In the genomic region with DNA sequence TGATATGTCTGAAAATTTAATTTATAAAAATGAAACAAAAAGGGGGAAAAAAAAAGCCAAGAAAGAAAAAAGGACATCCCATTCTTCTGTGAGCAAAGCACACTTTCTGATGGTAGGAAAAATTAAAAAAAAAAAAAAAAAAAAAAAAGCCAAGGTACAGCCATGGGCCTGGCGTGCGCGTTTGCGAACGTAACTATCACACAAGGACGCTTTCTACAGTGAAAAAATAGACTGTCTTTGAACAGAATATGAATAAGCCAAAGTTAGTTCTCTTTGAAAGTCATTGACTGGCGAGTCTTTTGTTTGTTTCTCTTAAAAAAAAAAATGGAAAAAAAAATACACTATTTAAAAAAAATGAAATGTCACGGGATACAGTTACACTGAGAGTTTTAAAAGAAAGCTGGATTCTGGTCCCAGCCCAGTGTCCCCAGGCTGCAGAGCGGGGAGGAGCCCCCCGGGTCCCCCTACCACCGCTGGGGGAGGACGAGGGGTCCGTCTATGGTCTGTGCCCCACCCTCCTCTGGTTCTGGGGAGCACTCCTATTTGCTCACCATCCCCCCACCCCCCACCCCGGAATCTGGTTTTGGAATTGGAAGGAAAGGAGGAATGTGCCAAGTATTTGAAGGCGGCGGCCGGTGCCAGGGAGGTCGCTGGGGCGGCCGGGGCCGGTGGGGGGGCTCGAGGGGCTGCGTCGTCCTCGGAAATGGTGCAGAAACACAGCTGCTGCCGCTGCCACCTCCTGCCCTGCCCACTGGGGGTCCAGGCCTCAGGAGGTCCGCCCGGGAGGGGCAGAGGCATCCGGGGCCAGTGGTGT, we compare ENCODE assay signal across 1 cellular context.
TF ChIP-seq lines count a peak whose summit lies in the region.

No MANE protein-coding gene starts in this region.

TF ChIP-seq in HEK293T, 16 proteins besides CTCF, POLR2A, EP300 and RAD21:
- no peak for TF ChIP-seq ARNT (IDR thresholded peaks at IDR 0.05)
- TF ChIP-seq CTBP1 (IDR thresholded peaks at IDR 0.05; ENCODE audit: borderline replicate concordance) = no peak
- no peak for TF ChIP-seq BHLHE40 (IDR thresholded peaks at IDR 0.05; ENCODE audit: borderline replicate concordance)
